ENCODE assay signal across 1 cellular context in genomic region chr6:39243809-39244208, GRCh38.
TF ChIP-seq lines count a peak whose summit lies in the region.

No MANE protein-coding gene starts in this region.

TF ChIP-seq in K562, 482 proteins besides CTCF, POLR2A, EP300 and RAD21 (continued from another document):
- TF ChIP-seq, protein P1, sequence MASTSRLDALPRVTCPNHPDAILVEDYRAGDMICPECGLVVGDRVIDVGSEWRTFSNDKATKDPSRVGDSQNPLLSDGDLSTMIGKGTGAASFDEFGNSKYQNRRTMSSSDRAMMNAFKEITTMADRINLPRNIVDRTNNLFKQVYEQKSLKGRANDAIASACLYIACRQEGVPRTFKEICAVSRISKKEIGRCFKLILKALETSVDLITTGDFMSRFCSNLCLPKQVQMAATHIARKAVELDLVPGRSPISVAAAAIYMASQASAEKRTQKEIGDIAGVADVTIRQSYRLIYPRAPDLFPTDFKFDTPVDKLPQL (IDR thresholded peaks at IDR 0.05; ENCODE audit: extremely low read depth, insufficient read length), result no peak
- TF ChIP-seq BHLHE40 (IDR thresholded peaks at IDR 0.05; ENCODE audit: low read length) (no peak), RHOXF2B (CRISPR knock-in tag; conservative IDR thresholded peaks at IDR 0.05) (no peak), ELF1 (tag; IDR thresholded peaks at IDR 0.05) (no peak), NUFIP1 (IDR thresholded peaks at IDR 0.05; ENCODE audit: partially characterized antibody) (no peak), STAG1 (CRISPR knock-in tag; IDR thresholded peaks at IDR 0.05; ENCODE audit: borderline replicate concordance) (no peak), JUND (IDR thresholded peaks at IDR 0.05; ENCODE audit: borderline replicate concordance, low read depth, low read length) (no peak), JUND (tag; IDR thresholded peaks at IDR 0.05; ENCODE audit: borderline replicate concordance, low read depth, low read length) (no peak), BCL6 (CRISPR knock-in tag; IDR thresholded peaks at IDR 0.05) (no peak), KAT7 (CRISPR knock-in tag; IDR thresholded peaks at IDR 0.05; ENCODE audit: borderline replicate concordance) (no peak), ARNT (IDR thresholded peaks at IDR 0.05) (no peak)
- TF ChIP-seq, protein P2, sequence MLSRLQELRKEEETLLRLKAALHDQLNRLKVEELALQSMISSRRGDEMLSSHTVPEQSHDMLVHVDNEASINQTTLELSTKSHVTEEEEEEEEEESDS (CRISPR knock-in tag; IDR thresholded peaks at IDR 0.05), result no peak
- TF ChIP-seq, protein P3, sequence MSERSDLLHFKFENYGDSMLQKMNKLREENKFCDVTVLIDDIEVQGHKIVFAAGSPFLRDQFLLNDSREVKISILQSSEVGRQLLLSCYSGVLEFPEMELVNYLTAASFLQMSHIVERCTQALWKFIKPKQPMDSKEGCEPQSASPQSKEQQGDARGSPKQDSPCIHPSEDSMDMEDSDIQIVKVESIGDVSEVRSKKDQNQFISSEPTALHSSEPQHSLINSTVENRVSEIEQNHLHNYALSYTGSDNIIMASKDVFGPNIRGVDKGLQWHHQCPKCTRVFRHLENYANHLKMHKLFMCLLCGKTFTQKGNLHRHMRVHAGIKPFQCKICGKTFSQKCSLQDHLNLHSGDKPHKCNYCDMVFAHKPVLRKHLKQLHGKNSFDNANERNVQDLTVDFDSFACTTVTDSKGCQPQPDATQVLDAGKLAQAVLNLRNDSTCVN (CRISPR knock-in tag; IDR thresholded peaks at IDR 0.05), result no peak
- TF ChIP-seq, protein P4, sequence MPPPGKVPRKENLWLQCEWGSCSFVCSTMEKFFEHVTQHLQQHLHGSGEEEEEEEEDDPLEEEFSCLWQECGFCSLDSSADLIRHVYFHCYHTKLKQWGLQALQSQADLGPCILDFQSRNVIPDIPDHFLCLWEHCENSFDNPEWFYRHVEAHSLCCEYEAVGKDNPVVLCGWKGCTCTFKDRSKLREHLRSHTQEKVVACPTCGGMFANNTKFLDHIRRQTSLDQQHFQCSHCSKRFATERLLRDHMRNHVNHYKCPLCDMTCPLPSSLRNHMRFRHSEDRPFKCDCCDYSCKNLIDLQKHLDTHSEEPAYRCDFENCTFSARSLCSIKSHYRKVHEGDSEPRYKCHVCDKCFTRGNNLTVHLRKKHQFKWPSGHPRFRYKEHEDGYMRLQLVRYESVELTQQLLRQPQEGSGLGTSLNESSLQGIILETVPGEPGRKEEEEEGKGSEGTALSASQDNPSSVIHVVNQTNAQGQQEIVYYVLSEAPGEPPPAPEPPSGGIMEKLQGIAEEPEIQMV (tag; conservative IDR thresholded peaks at IDR 0.05; ENCODE audit: low read depth), result no peak
- TF ChIP-seq, protein P5, sequence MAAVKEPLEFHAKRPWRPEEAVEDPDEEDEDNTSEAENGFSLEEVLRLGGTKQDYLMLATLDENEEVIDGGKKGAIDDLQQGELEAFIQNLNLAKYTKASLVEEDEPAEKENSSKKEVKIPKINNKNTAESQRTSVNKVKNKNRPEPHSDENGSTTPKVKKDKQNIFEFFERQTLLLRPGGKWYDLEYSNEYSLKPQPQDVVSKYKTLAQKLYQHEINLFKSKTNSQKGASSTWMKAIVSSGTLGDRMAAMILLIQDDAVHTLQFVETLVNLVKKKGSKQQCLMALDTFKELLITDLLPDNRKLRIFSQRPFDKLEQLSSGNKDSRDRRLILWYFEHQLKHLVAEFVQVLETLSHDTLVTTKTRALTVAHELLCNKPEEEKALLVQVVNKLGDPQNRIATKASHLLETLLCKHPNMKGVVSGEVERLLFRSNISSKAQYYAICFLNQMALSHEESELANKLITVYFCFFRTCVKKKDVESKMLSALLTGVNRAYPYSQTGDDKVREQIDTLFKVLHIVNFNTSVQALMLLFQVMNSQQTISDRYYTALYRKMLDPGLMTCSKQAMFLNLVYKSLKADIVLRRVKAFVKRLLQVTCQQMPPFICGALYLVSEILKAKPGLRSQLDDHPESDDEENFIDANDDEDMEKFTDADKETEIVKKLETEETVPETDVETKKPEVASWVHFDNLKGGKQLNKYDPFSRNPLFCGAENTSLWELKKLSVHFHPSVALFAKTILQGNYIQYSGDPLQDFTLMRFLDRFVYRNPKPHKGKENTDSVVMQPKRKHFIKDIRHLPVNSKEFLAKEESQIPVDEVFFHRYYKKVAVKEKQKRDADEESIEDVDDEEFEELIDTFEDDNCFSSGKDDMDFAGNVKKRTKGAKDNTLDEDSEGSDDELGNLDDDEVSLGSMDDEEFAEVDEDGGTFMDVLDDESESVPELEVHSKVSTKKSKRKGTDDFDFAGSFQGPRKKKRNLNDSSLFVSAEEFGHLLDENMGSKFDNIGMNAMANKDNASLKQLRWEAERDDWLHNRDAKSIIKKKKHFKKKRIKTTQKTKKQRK (IDR thresholded peaks at IDR 0.05; ENCODE audit: borderline replicate concordance, low read depth, low read length), result no peak
- TF ChIP-seq, protein P6, sequence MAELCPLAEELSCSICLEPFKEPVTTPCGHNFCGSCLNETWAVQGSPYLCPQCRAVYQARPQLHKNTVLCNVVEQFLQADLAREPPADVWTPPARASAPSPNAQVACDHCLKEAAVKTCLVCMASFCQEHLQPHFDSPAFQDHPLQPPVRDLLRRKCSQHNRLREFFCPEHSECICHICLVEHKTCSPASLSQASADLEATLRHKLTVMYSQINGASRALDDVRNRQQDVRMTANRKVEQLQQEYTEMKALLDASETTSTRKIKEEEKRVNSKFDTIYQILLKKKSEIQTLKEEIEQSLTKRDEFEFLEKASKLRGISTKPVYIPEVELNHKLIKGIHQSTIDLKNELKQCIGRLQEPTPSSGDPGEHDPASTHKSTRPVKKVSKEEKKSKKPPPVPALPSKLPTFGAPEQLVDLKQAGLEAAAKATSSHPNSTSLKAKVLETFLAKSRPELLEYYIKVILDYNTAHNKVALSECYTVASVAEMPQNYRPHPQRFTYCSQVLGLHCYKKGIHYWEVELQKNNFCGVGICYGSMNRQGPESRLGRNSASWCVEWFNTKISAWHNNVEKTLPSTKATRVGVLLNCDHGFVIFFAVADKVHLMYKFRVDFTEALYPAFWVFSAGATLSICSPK (IDR thresholded peaks at IDR 0.05; ENCODE audit: borderline replicate concordance), result no peak
- TF ChIP-seq, protein P7, sequence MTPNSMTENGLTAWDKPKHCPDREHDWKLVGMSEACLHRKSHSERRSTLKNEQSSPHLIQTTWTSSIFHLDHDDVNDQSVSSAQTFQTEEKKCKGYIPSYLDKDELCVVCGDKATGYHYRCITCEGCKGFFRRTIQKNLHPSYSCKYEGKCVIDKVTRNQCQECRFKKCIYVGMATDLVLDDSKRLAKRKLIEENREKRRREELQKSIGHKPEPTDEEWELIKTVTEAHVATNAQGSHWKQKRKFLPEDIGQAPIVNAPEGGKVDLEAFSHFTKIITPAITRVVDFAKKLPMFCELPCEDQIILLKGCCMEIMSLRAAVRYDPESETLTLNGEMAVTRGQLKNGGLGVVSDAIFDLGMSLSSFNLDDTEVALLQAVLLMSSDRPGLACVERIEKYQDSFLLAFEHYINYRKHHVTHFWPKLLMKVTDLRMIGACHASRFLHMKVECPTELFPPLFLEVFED (CRISPR knock-in tag; conservative IDR thresholded peaks at IDR 0.05), result no peak
